ENCODE assay signal across 8 cellular contexts in the genomic region with DNA sequence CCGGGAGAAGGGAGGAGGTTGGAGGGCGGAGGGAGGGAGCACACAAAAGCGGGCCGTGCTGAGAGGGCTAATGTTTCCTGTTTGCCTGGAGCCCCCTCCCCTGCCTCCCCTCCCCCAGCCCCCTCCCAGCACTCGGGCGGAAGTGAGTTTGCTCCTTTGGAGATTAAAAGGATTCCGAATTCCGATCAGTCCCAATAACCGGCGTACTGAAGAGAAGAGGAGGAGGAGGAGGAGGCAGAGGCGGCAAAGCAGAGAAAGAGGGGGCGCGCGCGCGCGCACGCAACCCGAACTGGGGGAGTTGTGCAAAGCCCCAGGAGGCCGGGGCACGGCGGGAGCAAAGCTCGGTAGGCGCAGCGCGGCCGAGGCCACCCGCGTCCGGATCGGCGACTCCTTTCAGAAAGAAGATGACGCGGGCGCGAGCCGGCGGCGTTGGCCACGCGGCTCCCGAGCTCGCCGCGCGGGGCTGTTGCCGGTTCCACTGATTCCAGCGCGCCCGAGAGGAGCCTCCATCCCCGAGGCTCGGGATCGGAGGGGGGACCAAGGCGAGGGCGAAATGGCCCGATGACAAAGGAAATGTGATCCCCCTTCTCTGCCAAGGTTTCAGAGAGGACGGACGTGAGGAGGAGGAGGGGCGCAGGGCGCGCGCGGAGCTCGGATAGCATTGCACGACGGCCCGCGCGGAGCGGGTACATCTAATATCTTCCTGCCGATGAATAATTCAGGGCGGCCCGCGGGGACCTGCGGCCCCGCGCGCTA. TPM values are rescaled to one million over a fixed set of nuclear protein-coding genes. Genes with fewer than 3 reads are reported as not detected.
A peak's percentile ranks its signal among the peaks of the same experiment; 100 is the strongest.
DNase-seq lines count a peak whose midpoint lies in the region; ATAC-seq and TF ChIP-seq lines count a peak whose summit lies in the region.

No MANE protein-coding gene starts in this region.

- H3K27me3 ChIP-seq in SJSA1 (replicated peaks), result peaks cover 52% of the 10 kb centered on the region

- peak overlapping the region; percentile 60 for H3K27ac Mint-ChIP-seq in activated CD4-positive, alpha-beta T cell treated with anti-CD3 and anti-CD28 coated beads, Interleukin-2, amount 10 ng/mL, durations not matched to agents 24 days and 14 days
- H3K27ac Mint-ChIP-seq in natural killer cell, result no peak overlapping the region

- no peaks in the 10 kb centered on the region for H3K36me3 ChIP-seq in SJSA1

- ATAC-seq in natural killer cell, result no peak
- ATAC-seq in HG02840 (IDR thresholded peaks at IDR 0.05; ENCODE audit: low FRiP score, unreplicated experiment), result no peak
- ATAC-seq in HG02970 (IDR thresholded peaks at IDR 0.05; ENCODE audit: low FRiP score, unreplicated experiment), result no peak

- TF ChIP-seq CTCF in epithelial cell of proximal tubule (conservative IDR thresholded peaks at IDR 0.05; ENCODE audit: low read depth, low read length), result no peak
- no peak for TF ChIP-seq CTCF in natural killer cell (IDR thresholded peaks at IDR 0.05)

- H3K4me3 ChIP-seq in SJSA1 (peak overlapping the region; percentile 29), epithelial cell of proximal tubule (ENCODE audit: low read depth, low read length) (peak overlapping the region; percentile 72)

- H3K27me3 Mint-ChIP-seq in activated CD4-positive, alpha-beta T cell treated with anti-CD3 and anti-CD28 coated beads, Interleukin-2, amount 10 ng/mL, durations not matched to agents 24 days and 14 days, result peaks cover 68% of the 10 kb centered on the region
- peaks cover 42 to 44% of the 10 kb centered on the region in 2 donors for H3K27me3 Mint-ChIP-seq in natural killer cell (ENCODE audit: low read depth in 2 of 2)

- H3K4me1 ChIP-seq in SJSA1 (replicated peaks), result peaks cover 18% of the 10 kb centered on the region

- H3K9me3 Mint-ChIP-seq in activated CD4-positive, alpha-beta T cell treated with anti-CD3 and anti-CD28 coated beads, Interleukin-2, amount 10 ng/mL, durations not matched to agents 24 days and 14 days, result no peaks in the 10 kb centered on the region
- no peaks in the 10 kb centered on the region for H3K9me3 Mint-ChIP-seq in natural killer cell

- H3K4me1 Mint-ChIP-seq in activated CD4-positive, alpha-beta T cell treated with anti-CD3 and anti-CD28 coated beads, Interleukin-2, amount 10 ng/mL, durations not matched to agents 24 days and 14 days, result peaks cover 14% of the 10 kb centered on the region
- peaks cover 7 to 8% of the 10 kb centered on the region in 2 donors for H3K4me1 Mint-ChIP-seq in natural killer cell

- peaks cover 18% of the 10 kb centered on the region for H3K9me3 ChIP-seq in SJSA1 (replicated peaks)

- intact Hi-C loops in activated CD4-positive, alpha-beta T cell treated with anti-CD3 and anti-CD28 coated beads, Interleukin-2, amount 10 ng/mL, durations not matched to agents 24 days and 14 days (cut with micrococcal nuclease), result loop anchor here (5.0 kb wide), 1 partner anchor 66 kb away; no protein-coding TSS in a partner anchor
- intact Hi-C loops in natural killer cell (cut with micrococcal nuclease), result no loop called here

- DNase-seq in activated CD4-positive, alpha-beta T cell treated with anti-CD3 and anti-CD28 coated beads, Interleukin-2, amount 10 ng/mL, durations not matched to agents 24 days and 14 days, result peak; percentile 75
- no peak for DNase-seq in activated CD4-positive, alpha-beta T cell treated with anti-CD3 and anti-CD28 coated beads, Interleukin-2, amount 50 U/mL, for 1 hour
- DNase-seq in SJSA1 (ENCODE audit: low read depth in 1 of 2, low spot score in 2 of 2) (peak in 1 of 2 experiments; percentile 33), epithelial cell of proximal tubule (ENCODE audit: low read depth) (no peak), natural killer cell (no peak), NCI-H524 treated with DMSO at 0.1 percent for 48 hours (lab: John Stamatoyannopoulos, UW) (no peak)

- no peak overlapping the region for H3K27ac ChIP-seq in SJSA1

- peak overlapping the region; percentile 84 for H3K4me3 Mint-ChIP-seq in activated CD4-positive, alpha-beta T cell treated with anti-CD3 and anti-CD28 coated beads, Interleukin-2, amount 10 ng/mL, durations not matched to agents 24 days and 14 days
- H3K4me3 Mint-ChIP-seq in natural killer cell, result peak overlapping the region; percentile 64

- peaks cover 5% of the 10 kb centered on the region for H3K36me3 Mint-ChIP-seq in activated CD4-positive, alpha-beta T cell treated with anti-CD3 and anti-CD28 coated beads, Interleukin-2, amount 10 ng/mL, durations not matched to agents 24 days and 14 days (ENCODE audit: low read depth)
- no peaks in the 10 kb centered on the region for H3K36me3 Mint-ChIP-seq in natural killer cell

RNA-seq across cellular contexts. Expression of a gene that starts 1.2 kb away (rescaled TPM):
- total RNA-seq in activated CD4-positive, alpha-beta T cell treated with anti-CD3 and anti-CD28 coated beads, Interleukin-2, amount 10 ng/mL, durations not matched to agents 24 days and 14 days, result 0.05 and 0.07 TPM in 2 replicates
- total RNA-seq in SJSA1 (2014; rRNA removed; shearing (Covaris generic)), result under 0.01 TPM in 1 of 2 replicates, not detected in the other
- 2.5 and 3.6 TPM in 2 replicates for total RNA-seq in epithelial cell of proximal tubule
- total RNA-seq in natural killer cell, result under 1 TPM in 1 of 3 donors, not detected in 2; 0.05 TPM
